In genomic region chr12:50642755-50643154, GRCh38 we compare ENCODE assay signal across 19 cellular contexts.
DNase-seq lines count a peak whose midpoint lies in the region; ATAC-seq and TF ChIP-seq lines count a peak whose summit lies in the region.
"Had no signal": no experiment of that assay in that cellular context is flagged by ENCODE, and none has a peak within 500 bp of the region (broad histone marks: within the 10 kb centered on the region; RNA-seq: fewer than 3 reads in every experiment).

No MANE protein-coding gene starts in this region.

- H3K9ac ChIP-seq in Karpas-422 (ENCODE audit: low read length): no peak overlapping the region

- no peak overlapping the region for H3K4me3 ChIP-seq in PC-9
- no peak overlapping the region for H3K4me3 ChIP-seq in epithelial cell of esophagus (ENCODE audit: low read length)
- H3K4me3 ChIP-seq in suprapubic skin: no peak overlapping the region
- no peak overlapping the region for H3K4me3 ChIP-seq in Karpas-422 (ENCODE audit: low read length)
- H3K4me3 ChIP-seq: heart right ventricle, thoracic aorta had no signal

- H3K36me3 ChIP-seq in PC-9 (ENCODE audit: low read depth): 0 out of 2 replicates have a peak, but pooled peaks cover 6% of the 10 kb centered on the region
- peaks cover 15% of the 10 kb centered on the region for H3K36me3 ChIP-seq in suprapubic skin
- no peaks in the 10 kb centered on the region for H3K36me3 ChIP-seq in Karpas-422 (ENCODE audit: insufficient read depth, low read length)
- H3K36me3 ChIP-seq: thoracic aorta had no signal

- peak; percentile 37 to 78 (median 57) for DNase-seq in NCI-H1417 (lab: John Stamatoyannopoulos, UW)
- DNase-seq in NCI-H1417 treated with DMSO at 0.1 percent for 48 hours (lab: John Stamatoyannopoulos, UW): no peak
- no peak for DNase-seq in PC-9
- peak; percentile 96 for DNase-seq in epithelial cell of esophagus (ENCODE audit: low read depth)
- DNase-seq in suprapubic skin (ENCODE audit: low spot score in 2 of 2): no peak
- no peak for DNase-seq in Karpas-422
- DNase-seq in NCI-H446 treated with DMSO at 0.1 percent for 48 hours (lab: John Stamatoyannopoulos, UW): no peak
- DNase-seq: 8988T; activated CD4-positive, alpha-beta memory T cell treated with anti-CD3 and anti-CD28 coated beads, Interleukin-2, amount 10 ng/mL, durations not matched to agents 7 days and 5 days; activated naive CD8-positive, alpha-beta T cell treated with anti-CD3 and anti-CD28 coated beads, Interleukin-2, amount 50 U/mL, for 24 hours; heart right ventricle; islet precursor cell; midbrain; NCI-H2227 treated with DMSO at 0.1 percent for 48 hours; right cardiac atrium; stimulated activated CD4-positive, alpha-beta T cell treated with anti-CD3 and anti-CD28 coated beads, Interleukin-2, amount 100 ng/mL, for 24 hours had no signal

- no peak for ATAC-seq in HG02973 (IDR thresholded peaks at IDR 0.05; ENCODE audit: unreplicated experiment)
- ATAC-seq: activated naive CD8-positive, alpha-beta T cell treated with anti-CD3 and anti-CD28 coated beads, Interleukin-2, amount 50 U/mL, for 24 hours; heart right ventricle; Panc1; right cardiac atrium had no signal

- CTCF ChIA-PET in PC-9 (lab: Charles Lee): no interaction called here

- H3F3A ChIP-seq in PC-9 (ENCODE audit: insufficient read depth, low read depth): peaks cover 24% of the 10 kb centered on the region

- no peaks in the 10 kb centered on the region for H3K9me3 ChIP-seq in PC-9 (ENCODE audit: insufficient read depth, low read depth)
- no peaks in the 10 kb centered on the region for H3K9me3 ChIP-seq in suprapubic skin
- H3K9me3 ChIP-seq in Karpas-422 (ENCODE audit: low read length): no peaks in the 10 kb centered on the region
- H3K9me3 ChIP-seq: heart right ventricle, thoracic aorta had no signal

- H4K20me1 ChIP-seq in PC-9 (ENCODE audit: insufficient read depth): no peaks in the 10 kb centered on the region
- no peaks in the 10 kb centered on the region for H4K20me1 ChIP-seq in Karpas-422 (ENCODE audit: insufficient read depth, low read depth, low read length)

- no peak overlapping the region for H3K4me2 ChIP-seq in PC-9
- H3K4me2 ChIP-seq in Karpas-422 (ENCODE audit: low read depth, low read length, poor library complexity, severe bottlenecking): no peak overlapping the region

- no peak overlapping the region for H2AFZ ChIP-seq in PC-9
- no peak overlapping the region for H2AFZ ChIP-seq in Karpas-422 (ENCODE audit: low read length)

- POLR2A ChIA-PET in PC-9 (lab: Charles Lee; ENCODE audit: unreplicated experiment): interaction anchor here (0.5 to 1.0 kb wide), 4 partner anchors 111 to 138 kb away, joined by 3 to 10 read pairs (median 5); partner anchors contain the start of gene DIP2B

- WGBS in suprapubic skin: 61% methylated on average over 5 of the region's 5 CpGs

- TF ChIP-seq CTCF in PC-9 (conservative IDR thresholded peaks at IDR 0.05) (no peak), epithelial cell of esophagus (IDR thresholded peaks at IDR 0.05; ENCODE audit: insufficient read depth, low read depth, low read length, missing control alignments) (peak; percentile 46), suprapubic skin (IDR thresholded peaks at IDR 0.05) (no peak)

- H3K79me2 ChIP-seq in PC-9 (ENCODE audit: low read depth) (0 out of 2 replicates have a peak, but pooled peaks cover 5% of the 10 kb centered on the region), Karpas-422 (ENCODE audit: low read length) (peaks cover 61% of the 10 kb centered on the region)

- H3K27ac ChIP-seq in PC-9 (peak overlapping the region; percentile 75; the same call in 1 of the 2 replicates), suprapubic skin (peak overlapping the region; percentile 29), Karpas-422 (ENCODE audit: low read length) (no peak overlapping the region)
- H3K27ac ChIP-seq: heart right ventricle, thoracic aorta had no signal

- intact Hi-C loops in PC-9 (cut with micrococcal nuclease; ENCODE audit: unreplicated experiment): no loop called here

- H3K9me2 ChIP-seq in PC-9 (ENCODE audit: insufficient read depth) (no peaks in the 10 kb centered on the region), Karpas-422 (replicated peaks; ENCODE audit: insufficient read depth, low read length) (no peaks in the 10 kb centered on the region)

- no TSS peak for BruUV-seq in PC-9 (replicated peaks; lab: Mats Ljungman, UMichigan)

- TF ChIP-seq EP300 in suprapubic skin (IDR thresholded peaks at IDR 0.05): no peak

- H3K4me1 ChIP-seq in PC-9 (replicated peaks; ENCODE audit: insufficient read depth) (peaks cover 41% of the 10 kb centered on the region), suprapubic skin (peaks cover 26% of the 10 kb centered on the region), Karpas-422 (ENCODE audit: low read length) (peaks cover 32% of the 10 kb centered on the region)

- TF ChIP-seq POLR2A in suprapubic skin (IDR thresholded peaks at IDR 0.05): no peak

- H3K27me3 ChIP-seq in PC-9 (ENCODE audit: insufficient read depth, low read depth) (no peaks in the 10 kb centered on the region), suprapubic skin (no peaks in the 10 kb centered on the region), Karpas-422 (ENCODE audit: low read length) (no peaks in the 10 kb centered on the region)
- H3K27me3 ChIP-seq: heart right ventricle had no signal

Comparison
In these comparisons a context has a peak if more than half of its experiments do, and no peak if none do; other contexts are left out.
1. DNase-seq: peak in NCI-H1417 (3 of 3) and epithelial cell of esophagus (single experiment); none in NCI-H1417 treated with DMSO at 0.1 percent for 48 hours (single experiment), PC-9 (0 of 2), suprapubic skin (0 of 2), Karpas-422 (single experiment) and NCI-H446 treated with DMSO at 0.1 percent for 48 hours (single experiment).